ENCODE assay signal across 13 cellular contexts in genomic region chr20:5715068-5715841, GRCh38. TPM values are rescaled to one million over a fixed set of nuclear protein-coding genes. Genes with fewer than 3 reads are reported as not detected.
DNase-seq lines count a peak whose midpoint lies in the region; ATAC-seq, FAIRE-seq and TF ChIP-seq lines count a peak whose summit lies in the region.
"Had no signal": no experiment of that assay in that cellular context is flagged by ENCODE, and none has a peak within 500 bp of the region (broad histone marks: within the 10 kb centered on the region; RNA-seq: fewer than 3 reads in every experiment).

No MANE protein-coding gene starts in this region.

- H3K4me1 ChIP-seq in A549, result peaks cover 28% of the 10 kb centered on the region
- peaks cover 8 to 26% (median 13%) of the 10 kb centered on the region in 10 experiments for H3K4me1 ChIP-seq in BLaER1 treated with 17β-estradiol and CSF1 and Interleukin-3, amounts not matched to agents 10 nM and 100 nM
- H3K4me1 ChIP-seq: prostate gland had no signal

- H3K36me3 ChIP-seq in BLaER1 treated with 17β-estradiol and CSF1 and Interleukin-3, amounts not matched to agents 10 nM and 100 nM, result no peaks in the 10 kb centered on the region
- H3K36me3 ChIP-seq: prostate gland had no signal

- no peaks in the 10 kb centered on the region for H3K27me3 ChIP-seq in BLaER1 treated with 17β-estradiol and CSF1 and Interleukin-3, amounts not matched to agents 10 nM and 100 nM

- POLR2A ChIA-PET in A549 (lab: Yijun Ruan, JAX) (interaction anchor here (1.1 kb wide), 1 partner anchor 9 kb away, joined by 3 read pairs; no protein-coding TSS in a partner anchor), HEK293T (lab: Yijun Ruan, JAX) (no interaction called here)

- peaks cover 14% of the 10 kb centered on the region; the same call in 2 of the 3 replicates for H3K9me3 ChIP-seq in A549
- H3K9me3 ChIP-seq in BLaER1 treated with 17β-estradiol and CSF1 and Interleukin-3, amounts not matched to agents 10 nM and 100 nM (replicated peaks in 1 of 11), result peaks cover 0 to 24% (median 9%) of the 10 kb centered on the region in 11 experiments; a peak in 15 of 22 replicates
- H3K9me3 ChIP-seq: prostate gland had no signal

- H3K9me3 Mint-ChIP-seq in endothelial cell (ENCODE audit: unreplicated experiment), result no peaks in the 10 kb centered on the region

- no peaks in the 10 kb centered on the region for H3K36me3 Mint-ChIP-seq in endothelial cell (ENCODE audit: low read depth, unreplicated experiment)

- no peak overlapping the region for H3K4me2 ChIP-seq in A549
- peak overlapping the region in 6 of 11 experiments; percentile 10 to 46 (median 28); a peak in 9 of 22 replicates for H3K4me2 ChIP-seq in BLaER1 treated with 17β-estradiol and CSF1 and Interleukin-3, amounts not matched to agents 10 nM and 100 nM

- H3K27ac Mint-ChIP-seq in endothelial cell (ENCODE audit: unreplicated experiment), result peak overlapping the region; percentile 98

- H3K27me3 Mint-ChIP-seq in endothelial cell (ENCODE audit: unreplicated experiment), result peaks cover 7% of the 10 kb centered on the region

- H3K4me3 Mint-ChIP-seq in endothelial cell (ENCODE audit: unreplicated experiment), result no peak overlapping the region

- H4K20me1 ChIP-seq in BLaER1 treated with 17β-estradiol and CSF1 and Interleukin-3, amounts not matched to agents 10 nM and 100 nM, result no peaks in the 10 kb centered on the region

- no peak overlapping the region for H3K9ac ChIP-seq in BLaER1 treated with 17β-estradiol and CSF1 and Interleukin-3, amounts not matched to agents 10 nM and 100 nM

- no peak for TF ChIP-seq RAD21 in A549 (conservative IDR thresholded peaks at IDR 0.05 in 1 of 2, IDR thresholded peaks at IDR 0.05 in 1 of 2)

- no peak for FAIRE-seq in A549 (lab: Jason Lieb, UNC)
- FAIRE-seq: urothelium cell line had no signal

- DNase-seq in A549 (ENCODE audit: low read depth in 1 of 2, low spot score in 1 of 2) (no peak), endothelial cell (ENCODE audit: low spot score) (no peak), HEK293T (ENCODE audit: extremely low spot score) (no peak), GM03348 (ENCODE audit: low spot score) (no peak)
- peak; percentile 11 to 16 for DNase-seq in activated CD4-positive, alpha-beta T cell treated with anti-CD3 and anti-CD28 coated beads, Interleukin-2, amount 50 U/mL, for 48 hours
- DNase-seq: GDM1; NCI-H1048; NCI-H2171 treated with DMSO at 0.1 percent for 48 hours; NK-92 treated with Interleukin-12 subunit alpha and Interleukin-12 subunit beta, amount 100 ng/mL, for 24 hours had no signal

- WGBS in A549 (ENCODE audit: missing lambda C conversion rate), result 78% methylated on average over 5 of the region's 5 CpGs

- TF ChIP-seq POLR2A in A549 (IDR thresholded peaks at IDR 0.05; ENCODE audit: low read length), result no peak

- CTCF ChIA-PET in A549 (lab: Yijun Ruan, JAX) (interaction anchor here (0.8 to 2.5 kb wide), 4 partner anchors 9 to 186 kb away, joined by 3 to 9 read pairs (median 6); no protein-coding TSS in a partner anchor), HEK293T (lab: Yijun Ruan, JAX) (no interaction called here)

- peaks cover 24% of the 10 kb centered on the region for H3K4me1 Mint-ChIP-seq in endothelial cell (ENCODE audit: unreplicated experiment)

- no peak overlapping the region for H3K4me3 ChIP-seq in A549
- H3K4me3 ChIP-seq in BLaER1 treated with 17β-estradiol and CSF1 and Interleukin-3, amounts not matched to agents 10 nM and 100 nM, result no peak overlapping the region
- H3K4me3 ChIP-seq: prostate gland had no signal

- no peak for ATAC-seq in A549
- no peak for ATAC-seq in GM18873 (IDR thresholded peaks at IDR 0.05; ENCODE audit: low FRiP score, unreplicated experiment)

- no peak for TF ChIP-seq EP300 in A549 (IDR thresholded peaks at IDR 0.05)

- TF ChIP-seq CTCF in A549 (IDR thresholded peaks at IDR 0.05) (no peak), endothelial cell (IDR thresholded peaks at IDR 0.05; ENCODE audit: unreplicated experiment) (no peak)

- peak overlapping the region; percentile 3 to 40; a peak in 3 of 6 replicates for H3K27ac ChIP-seq in A549
- H3K27ac ChIP-seq in BLaER1 treated with 17β-estradiol and CSF1 and Interleukin-3, amounts not matched to agents 10 nM and 100 nM, result peak overlapping the region in 1 of 11 experiments; percentile 47; a peak in 1 of 22 replicates
- H3K27ac ChIP-seq: prostate gland had no signal

TF ChIP-seq in A549, 52 proteins besides CTCF, POLR2A, EP300 and RAD21 (continues in another document):
- TF ChIP-seq HOXA7 (CRISPR knock-in tag; IDR thresholded peaks at IDR 0.05) (no peak), NR3C1 (IDR thresholded peaks at IDR 0.05) (no peak), KDM1A (IDR thresholded peaks at IDR 0.05; ENCODE audit: low read depth) (no peak), EHMT2 (IDR thresholded peaks at IDR 0.05; ENCODE audit: low read depth) (no peak), SREBF2 (IDR thresholded peaks at IDR 0.05) (no peak), CEBPB (IDR thresholded peaks at IDR 0.05) (no peak), RCOR1 (IDR thresholded peaks at IDR 0.05; ENCODE audit: low read depth, low read length) (no peak), SMC3 (IDR thresholded peaks at IDR 0.05) (no peak), JUNB (IDR thresholded peaks at IDR 0.05) (no peak), PBX3 (IDR thresholded peaks at IDR 0.05) (no peak)
- TF ChIP-seq, protein P1, sequence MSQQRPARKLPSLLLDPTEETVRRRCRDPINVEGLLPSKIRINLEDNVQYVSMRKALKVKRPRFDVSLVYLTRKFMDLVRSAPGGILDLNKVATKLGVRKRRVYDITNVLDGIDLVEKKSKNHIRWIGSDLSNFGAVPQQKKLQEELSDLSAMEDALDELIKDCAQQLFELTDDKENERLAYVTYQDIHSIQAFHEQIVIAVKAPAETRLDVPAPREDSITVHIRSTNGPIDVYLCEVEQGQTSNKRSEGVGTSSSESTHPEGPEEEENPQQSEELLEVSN (IDR thresholded peaks at IDR 0.05; ENCODE audit: borderline replicate concordance, low read depth), result no peak

TF ChIP-seq in HEK293T, 16 proteins besides CTCF, POLR2A, EP300 and RAD21:
- TF ChIP-seq TARDBP (IDR thresholded peaks at IDR 0.05) (no peak), HDGF (IDR thresholded peaks at IDR 0.05; ENCODE audit: borderline replicate concordance) (no peak), LEF1 (IDR thresholded peaks at IDR 0.05; ENCODE audit: borderline replicate concordance) (no peak), CTBP1 (IDR thresholded peaks at IDR 0.05; ENCODE audit: borderline replicate concordance) (no peak), ARNT (IDR thresholded peaks at IDR 0.05) (no peak), NFRKB (IDR thresholded peaks at IDR 0.05) (no peak), ZNF384 (IDR thresholded peaks at IDR 0.05) (no peak), SUZ12 (IDR thresholded peaks at IDR 0.05) (no peak), SP1 (IDR thresholded peaks at IDR 0.05) (no peak), ELF4 (IDR thresholded peaks at IDR 0.05) (no peak), FOXM1 (IDR thresholded peaks at IDR 0.05; ENCODE audit: borderline replicate concordance) (no peak), FOXK2 (IDR thresholded peaks at IDR 0.05) (no peak), FOXA1 (IDR thresholded peaks at IDR 0.05) (no peak), BHLHE40 (IDR thresholded peaks at IDR 0.05; ENCODE audit: borderline replicate concordance) (no peak), L3MBTL2 (conservative IDR thresholded peaks at IDR 0.05) (no peak)
- TF ChIP-seq, protein P2, sequence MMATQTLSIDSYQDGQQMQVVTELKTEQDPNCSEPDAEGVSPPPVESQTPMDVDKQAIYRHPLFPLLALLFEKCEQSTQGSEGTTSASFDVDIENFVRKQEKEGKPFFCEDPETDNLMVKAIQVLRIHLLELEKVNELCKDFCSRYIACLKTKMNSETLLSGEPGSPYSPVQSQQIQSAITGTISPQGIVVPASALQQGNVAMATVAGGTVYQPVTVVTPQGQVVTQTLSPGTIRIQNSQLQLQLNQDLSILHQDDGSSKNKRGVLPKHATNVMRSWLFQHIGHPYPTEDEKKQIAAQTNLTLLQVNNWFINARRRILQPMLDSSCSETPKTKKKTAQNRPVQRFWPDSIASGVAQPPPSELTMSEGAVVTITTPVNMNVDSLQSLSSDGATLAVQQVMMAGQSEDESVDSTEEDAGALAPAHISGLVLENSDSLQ (IDR thresholded peaks at IDR 0.05), result no peak

RNA-seq across cellular contexts. Expression of gene SHLD1, which starts 34.9 kb away (rescaled TPM):
- polyA plus RNA-seq in A549 (2011; rRNA removed) (17.4 and 18.4 TPM in 2 replicates), A549 (2017; fragmentation: RNase III; extraction: RNeasy Plus Mini Kit Qiagen cat#74134 plus additional on column Dnase treatment) (6.1 to 7.3 TPM (median 6.5 TPM) in 3 replicates)
- polyA plus RNA-seq in A549 (2012; cell fraction: cytosol; rRNA removed), result 5.6 TPM in 2 replicates
- 2.2 and 3.3 TPM in 2 replicates for polyA plus RNA-seq in A549 (2012; cell fraction: nucleus; rRNA removed)
- 7.9 and 8.9 TPM in 2 replicates for polyA minus RNA-seq in A549 (2011; rRNA and poly(A)+ RNA removed)
- total RNA-seq in endothelial cell (ENCODE audit: unreplicated experiment), result 7.1 TPM

Comparison
In these comparisons a context has a peak if more than half of its experiments do, and no peak if none do; other contexts are left out.
1. DNase-seq: peak in activated CD4-positive, alpha-beta T cell treated with anti-CD3 and anti-CD28 coated beads, Interleukin-2, amount 50 U/mL, for 48 hours (2 of 2); none in A549 (0 of 2), endothelial cell (single experiment), HEK293T (single experiment) and GM03348 (single experiment).